In the genomic region with DNA sequence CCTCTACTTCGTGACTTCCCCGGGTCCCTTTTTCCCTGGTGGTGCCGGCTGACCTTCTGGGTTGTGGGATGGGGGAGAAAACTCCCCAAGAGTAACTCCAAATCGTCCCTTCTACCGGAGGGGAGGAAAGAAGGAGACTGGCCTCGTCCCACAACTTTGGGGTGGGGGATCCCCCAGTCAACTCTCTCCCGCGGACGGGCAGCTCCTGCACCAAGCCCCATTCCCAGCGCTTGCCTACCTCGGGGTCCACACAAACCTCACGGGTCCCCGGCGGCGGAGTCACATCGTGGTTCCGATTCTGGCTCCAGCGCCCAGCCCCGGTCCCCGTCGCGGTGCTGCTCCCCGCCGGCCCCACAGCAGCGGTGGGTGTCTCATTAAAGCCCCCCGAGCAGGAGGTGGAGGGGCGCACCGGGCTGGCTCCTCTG, we compare ENCODE assay signal across 8 cellular contexts. TPM values are rescaled to one million over a fixed set of nuclear protein-coding genes. Genes with fewer than 3 reads are reported as not detected.
DNase-seq lines count a peak whose midpoint lies in the region; ATAC-seq and TF ChIP-seq lines count a peak whose summit lies in the region.
"Had no signal": no experiment of that assay in that cellular context is flagged by ENCODE, and none has a peak within 500 bp of the region (broad histone marks: within the 10 kb centered on the region; RNA-seq: fewer than 3 reads in every experiment).

No MANE protein-coding gene starts in this region.

- H3K36me3 ChIP-seq in stomach smooth muscle (ENCODE audit: control insufficient read depth in 2 of 2, insufficient read depth in 2 of 2, low read length in 2 of 2): no peaks in the 10 kb centered on the region

- POLR2A ChIA-PET in activated naive CD8-positive, alpha-beta T cell treated with anti-CD3 and anti-CD28 coated beads, Interleukin-2, amount 10 ng/mL, durations not matched to agents 7 days and 5 days (lab: Charles Lee): no interaction called here
- POLR2A ChIA-PET in activated CD4-positive, alpha-beta memory T cell treated with anti-CD3 and anti-CD28 coated beads for 36 hours (lab: Charles Lee): no interaction called here

- H3K36me3 Mint-ChIP-seq in HFFc6 (ENCODE audit: low read depth): peaks cover 40% of the 10 kb centered on the region
- H3K36me3 Mint-ChIP-seq in activated naive CD8-positive, alpha-beta T cell treated with anti-CD3 and anti-CD28 coated beads, Interleukin-2, amount 10 ng/mL, durations not matched to agents 7 days and 5 days: no peaks in the 10 kb centered on the region
- H3K36me3 Mint-ChIP-seq in activated CD4-positive, alpha-beta memory T cell treated with anti-CD3 and anti-CD28 coated beads for 36 hours: no peaks in the 10 kb centered on the region

- peaks cover 59% of the 10 kb centered on the region for H3K4me1 Mint-ChIP-seq in HFFc6 (ENCODE audit: low read depth)
- peaks cover 21% of the 10 kb centered on the region for H3K4me1 Mint-ChIP-seq in activated naive CD8-positive, alpha-beta T cell treated with anti-CD3 and anti-CD28 coated beads, Interleukin-2, amount 10 ng/mL, durations not matched to agents 7 days and 5 days
- peaks cover 27% of the 10 kb centered on the region for H3K4me1 Mint-ChIP-seq in activated CD4-positive, alpha-beta memory T cell treated with anti-CD3 and anti-CD28 coated beads for 36 hours (ENCODE audit: low read depth)

- peak overlapping the region; percentile 98 for H3K4me3 Mint-ChIP-seq in HFFc6
- H3K4me3 Mint-ChIP-seq in activated naive CD8-positive, alpha-beta T cell treated with anti-CD3 and anti-CD28 coated beads, Interleukin-2, amount 10 ng/mL, durations not matched to agents 7 days and 5 days: peak overlapping the region; percentile 14
- H3K4me3 Mint-ChIP-seq in activated CD4-positive, alpha-beta memory T cell treated with anti-CD3 and anti-CD28 coated beads for 36 hours: no peak overlapping the region

- intact Hi-C loops in activated CD4-positive, alpha-beta memory T cell treated with anti-CD3 and anti-CD28 coated beads for 36 hours (cut with micrococcal nuclease): loop anchor here (1.0 to 10.0 kb wide), 4 partner anchors 829 to 1635 kb away; no protein-coding TSS in a partner anchor

- H3K27ac Mint-ChIP-seq in HFFc6: peak overlapping the region; percentile 92
- no peak overlapping the region for H3K27ac Mint-ChIP-seq in activated naive CD8-positive, alpha-beta T cell treated with anti-CD3 and anti-CD28 coated beads, Interleukin-2, amount 10 ng/mL, durations not matched to agents 7 days and 5 days
- no peak overlapping the region for H3K27ac Mint-ChIP-seq in activated CD4-positive, alpha-beta memory T cell treated with anti-CD3 and anti-CD28 coated beads for 36 hours

- ATAC-seq in activated naive CD8-positive, alpha-beta T cell treated with anti-CD3 and anti-CD28 coated beads, Interleukin-2, amount 10 ng/mL, durations not matched to agents 7 days and 5 days (ENCODE audit: low read depth): no peak
- no peak for ATAC-seq in left lobe of liver

- no peaks in the 10 kb centered on the region for H3K9me3 Mint-ChIP-seq in HFFc6
- no peaks in the 10 kb centered on the region for H3K9me3 Mint-ChIP-seq in activated naive CD8-positive, alpha-beta T cell treated with anti-CD3 and anti-CD28 coated beads, Interleukin-2, amount 10 ng/mL, durations not matched to agents 7 days and 5 days
- no peaks in the 10 kb centered on the region for H3K9me3 Mint-ChIP-seq in activated CD4-positive, alpha-beta memory T cell treated with anti-CD3 and anti-CD28 coated beads for 36 hours

- H3K9me3 ChIP-seq in stomach smooth muscle (ENCODE audit: control insufficient read depth in 2 of 2, low read length in 2 of 2): no peaks in the 10 kb centered on the region

- peaks cover 27% of the 10 kb centered on the region for H3K4me1 ChIP-seq in stomach smooth muscle (ENCODE audit: control insufficient read depth, insufficient read depth, low read length)

- no peak for TF ChIP-seq CTCF in HFFc6 (IDR thresholded peaks at IDR 0.05)

- no peak overlapping the region for H3K27ac ChIP-seq in stomach smooth muscle (ENCODE audit: low read length)

- H3K4me3 ChIP-seq in stomach smooth muscle (ENCODE audit: low read length in 2 of 2): peak overlapping the region; percentile 64 to 69

- peaks cover 28 to 47% of the 10 kb centered on the region in 2 donors for H3K27me3 ChIP-seq in stomach smooth muscle (ENCODE audit: control insufficient read depth in 1 of 2, insufficient read depth in 2 of 2, low read length in 2 of 2)

- CTCF ChIA-PET in activated CD4-positive, alpha-beta memory T cell treated with anti-CD3 and anti-CD28 coated beads for 36 hours (lab: Charles Lee): interaction anchor here (0.6 to 2.8 kb wide), 9 partner anchors 11 to 1040 kb away, joined by 3 to 42 read pairs (median 3); no protein-coding TSS in a partner anchor

- H3K27me3 Mint-ChIP-seq in HFFc6 (ENCODE audit: insufficient read depth): peaks cover 14% of the 10 kb centered on the region
- H3K27me3 Mint-ChIP-seq in activated naive CD8-positive, alpha-beta T cell treated with anti-CD3 and anti-CD28 coated beads, Interleukin-2, amount 10 ng/mL, durations not matched to agents 7 days and 5 days: peaks cover 77% of the 10 kb centered on the region
- H3K27me3 Mint-ChIP-seq in activated CD4-positive, alpha-beta memory T cell treated with anti-CD3 and anti-CD28 coated beads for 36 hours: peaks cover 65% of the 10 kb centered on the region

- no peak overlapping the region for H3K9ac ChIP-seq in stomach smooth muscle (ENCODE audit: low read length in 2 of 2)

- no peak for DNase-seq in HFFc6
- no peak for DNase-seq in activated naive CD8-positive, alpha-beta T cell treated with anti-CD3 and anti-CD28 coated beads, Interleukin-2, amount 10 ng/mL, durations not matched to agents 7 days and 5 days
- peak; percentile 40 for DNase-seq in left lobe of liver (ENCODE audit: low spot score)
- no peak for DNase-seq in activated CD4-positive, alpha-beta memory T cell treated with anti-CD3 and anti-CD28 coated beads for 36 hours
- DNase-seq in NOMO-1 treated with dmso at 0.1 percent for 144 hours (lab: John Stamatoyannopoulos, UW; ENCODE audit: unreplicated experiment): no peak
- DNase-seq in DMS79 treated with DMSO at 0.1 percent for 48 hours (lab: John Stamatoyannopoulos, UW): no peak

RNA-seq across cellular contexts. Expression of a gene that starts 0.3 kb away (rescaled TPM):
- total RNA-seq in HFFc6 (2021; fragmentation: NEBNext Ultra II Directional; extraction: Animal tissue kit (Norgen Biotek cat#: 25700)): 10 to 100 TPM; 62.1 to 92.2 (median 90.0) TPM
- not detected for total RNA-seq in activated naive CD8-positive, alpha-beta T cell treated with anti-CD3 and anti-CD28 coated beads, Interleukin-2, amount 10 ng/mL, durations not matched to agents 7 days and 5 days
- 0.05 TPM for total RNA-seq in left lobe of liver
- total RNA-seq in activated CD4-positive, alpha-beta memory T cell treated with anti-CD3 and anti-CD28 coated beads for 36 hours: not detected
- total RNA-seq: T-helper 2 cell treated with Interferon-gamma antibody and Interleukin-4, amounts not matched to agents 100 ng/mL and 5 ng/mL, for 36 hours had no signal

Comparison
In these comparisons a context has a peak if more than half of its experiments do, and no peak if none do; other contexts are left out.
1. RNA of a gene that starts 0.3 kb away (total RNA-seq): 62.1 to 92.2 TPM in HFFc6; 0.05 TPM in left lobe of liver (single experiment), not detected in activated naive CD8-positive, alpha-beta T cell treated with anti-CD3 and anti-CD28 coated beads, Interleukin-2, amount 10 ng/mL, durations not matched to agents 7 days and 5 days and not detected in activated CD4-positive, alpha-beta memory T cell treated with anti-CD3 and anti-CD28 coated beads for 36 hours; every median in the first group is over 10 times any median in the second.